In genomic region chr2:219186754-219187456, GRCh38 we compare ENCODE assay signal across 17 cellular contexts. TPM values are rescaled to one million over a fixed set of nuclear protein-coding genes. Genes with fewer than 3 reads are reported as not detected.
DNase-seq lines count a peak whose midpoint lies in the region; ATAC-seq, FAIRE-seq and TF ChIP-seq lines count a peak whose summit lies in the region.
"Had no signal": no experiment of that assay in that cellular context is flagged by ENCODE, and none has a peak within 500 bp of the region (broad histone marks: within the 10 kb centered on the region; RNA-seq: fewer than 3 reads in every experiment).

No MANE protein-coding gene starts in this region.

- peaks cover 7% of the 10 kb centered on the region for H3K36me3 Mint-ChIP-seq in activated naive CD8-positive, alpha-beta T cell
- peaks cover 27% of the 10 kb centered on the region for H3K36me3 Mint-ChIP-seq in stimulated activated memory B cell treated with anti-CD40 and anti-IgM and Interleukin-4, amounts not matched to agents 10 μg/mL and 1 μg/mL and 100 μg/mL, for 72 hours

- no peak for FAIRE-seq in HepG2 (lab: Jason Lieb, UNC)

- intact Hi-C loops in HepG2 (cut with micrococcal nuclease; ENCODE audit: unreplicated experiment), result no loop called here
- intact Hi-C loops in right lobe of liver (cut with DNase I), result no loop called here
- intact Hi-C loops in thyroid gland (cut with DNase I), result no loop called here
- intact Hi-C loops in posterior vena cava (cut with DNase I), result no loop called here

- H3K27ac ChIP-seq in HepG2 (ENCODE audit: extremely low read length, insufficient read depth, low read length) (no peak overlapping the region), right lobe of liver (no peak overlapping the region), thyroid gland (no peak overlapping the region)
- H3K27ac ChIP-seq: body of pancreas, gastrocnemius medialis, HL-60, transverse colon had no signal

- peak; percentile 24; the same call in 1 of the 3 replicates for ATAC-seq in HepG2
- no peak for ATAC-seq in right lobe of liver
- ATAC-seq in HG02870 (IDR thresholded peaks at IDR 0.05; ENCODE audit: unreplicated experiment), result peak; percentile 45
- ATAC-seq in stimulated activated memory B cell treated with anti-CD40 and anti-IgM and Interleukin-4, amounts not matched to agents 10 μg/mL and 1 μg/mL and 100 μg/mL, for 72 hours, result peak; percentile 95
- ATAC-seq: body of pancreas, gastrocnemius medialis, left lobe of liver had no signal

- in situ Hi-C loops in HepG2 (cut with HindIII; ENCODE audit: extremely low pct_ligation_motif_present, low pct_unique_long_range_greater_than_20kb), result no loop called here

- BruUV-seq in HepG2 (replicated peaks; lab: Mats Ljungman, UMichigan), result no TSS peak

- no peaks in the 10 kb centered on the region for H3K9me3 ChIP-seq in HepG2 (ENCODE audit: low read length)
- no peaks in the 10 kb centered on the region for H3K9me3 ChIP-seq in right lobe of liver
- H3K9me3 ChIP-seq in thyroid gland, result no peaks in the 10 kb centered on the region
- H3K9me3 ChIP-seq: body of pancreas, gastrocnemius medialis, transverse colon had no signal

- H3K27me3 ChIP-seq in HepG2 (ENCODE audit: control insufficient read depth in 1 of 2, insufficient read depth in 2 of 2, low read length in 2 of 2) (no peaks in the 10 kb centered on the region), right lobe of liver (no peaks in the 10 kb centered on the region), thyroid gland (no peaks in the 10 kb centered on the region)
- H3K27me3 ChIP-seq: body of pancreas, gastrocnemius medialis, transverse colon had no signal

- POLR2A ChIA-PET in HepG2 (lab: Yijun Ruan, JAX), result interaction anchor here (0.7 kb wide), 1 partner anchor 19 kb away, joined by 4 read pairs; the partner anchor contains the start of gene ZFAND2B

- TF ChIP-seq CTCF in HepG2 (CRISPR knock-in tag; IDR thresholded peaks at IDR 0.05) (no peak), right lobe of liver (IDR thresholded peaks at IDR 0.05) (no peak), thyroid gland (IDR thresholded peaks at IDR 0.05) (no peak)

- H3K9ac ChIP-seq in HepG2 (ENCODE audit: insufficient read depth, low read depth, low read length), result no peak overlapping the region

- H3K27ac Mint-ChIP-seq in activated naive CD8-positive, alpha-beta T cell, result peak overlapping the region; percentile 65
- H3K27ac Mint-ChIP-seq in stimulated activated memory B cell treated with anti-CD40 and anti-IgM and Interleukin-4, amounts not matched to agents 10 μg/mL and 1 μg/mL and 100 μg/mL, for 72 hours, result peak overlapping the region; percentile 84

- no peak for TF ChIP-seq POLR2A in HepG2 (IDR thresholded peaks at IDR 0.05; ENCODE audit: insufficient read depth in 1 of 2, low read depth in 2 of 2, low read length in 2 of 2)
- TF ChIP-seq POLR2A in right lobe of liver (IDR thresholded peaks at IDR 0.05), result no peak
- no peak for TF ChIP-seq POLR2A in thyroid gland (IDR thresholded peaks at IDR 0.05)

- no peak overlapping the region for H3K4me3 Mint-ChIP-seq in activated naive CD8-positive, alpha-beta T cell
- H3K4me3 Mint-ChIP-seq in stimulated activated memory B cell treated with anti-CD40 and anti-IgM and Interleukin-4, amounts not matched to agents 10 μg/mL and 1 μg/mL and 100 μg/mL, for 72 hours, result peak overlapping the region; percentile 1

- no peaks in the 10 kb centered on the region for H4K20me1 ChIP-seq in HepG2 (ENCODE audit: insufficient read depth, low read length)

- H3K36me3 ChIP-seq in HepG2 (replicated peaks in 1 of 2; ENCODE audit: control insufficient read depth in 1 of 2, insufficient read depth in 2 of 2, low read length in 2 of 2) (peaks cover 10 to 22% of the 10 kb centered on the region in 2 experiments), right lobe of liver (peaks cover 0 to 31% (median 10%) of the 10 kb centered on the region in 4 donors), thyroid gland (peaks cover 23% of the 10 kb centered on the region in 2 donors)

- no peak overlapping the region for H3K4me2 ChIP-seq in HepG2 (ENCODE audit: low read depth, low read length)

- no peak overlapping the region for H3K4me3 ChIP-seq in HepG2 (replicated peaks in 1 of 3; ENCODE audit: insufficient read depth in 1 of 3, low read depth in 2 of 3, low read length in 3 of 3)
- H3K4me3 ChIP-seq in right lobe of liver, result no peak overlapping the region
- no peak overlapping the region for H3K4me3 ChIP-seq in thyroid gland (replicated peaks in 1 of 3)
- H3K4me3 ChIP-seq: body of pancreas, gastrocnemius medialis, transverse colon had no signal

- no peak for TF ChIP-seq RAD21 in HepG2 (CRISPR knock-in tag; IDR thresholded peaks at IDR 0.05)

- no peaks in the 10 kb centered on the region for H3K9me3 Mint-ChIP-seq in activated naive CD8-positive, alpha-beta T cell (ENCODE audit: low read depth)
- H3K9me3 Mint-ChIP-seq in stimulated activated memory B cell treated with anti-CD40 and anti-IgM and Interleukin-4, amounts not matched to agents 10 μg/mL and 1 μg/mL and 100 μg/mL, for 72 hours, result no peaks in the 10 kb centered on the region

- H3K79me2 ChIP-seq in HepG2 (ENCODE audit: insufficient read depth, low read length), result no peaks in the 10 kb centered on the region

- H3K4me1 Mint-ChIP-seq in activated naive CD8-positive, alpha-beta T cell (ENCODE audit: low read depth), result peaks cover 20% of the 10 kb centered on the region
- peaks cover 29% of the 10 kb centered on the region for H3K4me1 Mint-ChIP-seq in stimulated activated memory B cell treated with anti-CD40 and anti-IgM and Interleukin-4, amounts not matched to agents 10 μg/mL and 1 μg/mL and 100 μg/mL, for 72 hours

- no peak overlapping the region for H2AFZ ChIP-seq in HepG2 (ENCODE audit: low read length)

- peaks cover 3% of the 10 kb centered on the region; the same call in 1 of the 2 replicates for H3K4me1 ChIP-seq in HepG2 (ENCODE audit: insufficient read depth, low read length)
- no peaks in the 10 kb centered on the region for H3K4me1 ChIP-seq in right lobe of liver
- no peaks in the 10 kb centered on the region for H3K4me1 ChIP-seq in thyroid gland
- H3K4me1 ChIP-seq: body of pancreas, gastrocnemius medialis had no signal

- DNase-seq in HepG2 (ENCODE audit: low spot score) (no peak), right lobe of liver (no peak), NOMO-1 treated with dmso at 0.1 percent for 144 hours (lab: John Stamatoyannopoulos, UW; ENCODE audit: unreplicated experiment) (no peak), thyroid gland (no peak), posterior vena cava (ENCODE audit: low spot score) (no peak)
- DNase-seq: activated gamma-delta T cell treated with Interleukin-2 at 50 U/mL for 16 hours, gastrocnemius medialis, GOT3, NCI-H1048, NCI-H526, transverse colon had no signal

- H3K27me3 Mint-ChIP-seq in activated naive CD8-positive, alpha-beta T cell, result no peaks in the 10 kb centered on the region
- H3K27me3 Mint-ChIP-seq in stimulated activated memory B cell treated with anti-CD40 and anti-IgM and Interleukin-4, amounts not matched to agents 10 μg/mL and 1 μg/mL and 100 μg/mL, for 72 hours, result no peaks in the 10 kb centered on the region

- WGBS in HepG2 (ENCODE audit: low lambda C conversion rate), result 97% methylated on average over 7 of the region's 7 CpGs
- WGBS in right lobe of liver (ENCODE audit: insufficient coverage, low coverage, low lambda C conversion rate, missing lambda C conversion rate), result 87% methylated on average over 5 of the region's 7 CpGs
- 88 to 93% methylated on average over 7 of the region's 7 CpGs for WGBS in thyroid gland, 2 donors

- CTCF ChIA-PET in HepG2 (lab: Yijun Ruan, JAX; ENCODE audit: low intra/inter-chr PET ratio, low total read pairs), result no interaction called here

- no peak for TF ChIP-seq EP300 in HepG2 (IDR thresholded peaks at IDR 0.05; ENCODE audit: low read depth in 2 of 2, low read length in 2 of 2)
- TF ChIP-seq EP300 in HepG2 (CRISPR knock-in tag; IDR thresholded peaks at IDR 0.05; ENCODE audit: borderline replicate concordance), result no peak

RNA-seq across cellular contexts. Expression of gene RETREG2, which starts 8.8 kb away (rescaled TPM):
- 59.7 and 86.0 TPM in 2 replicates for total RNA-seq in HepG2 (2016; rRNA removed; fragmentation: Illumina TruSeq; extraction: Trizol)
- 29.5 and 34.8 TPM in 2 replicates for total RNA-seq in HepG2 (2016; cell fraction: cytosol; rRNA removed; fragmentation: Illumina TruSeq; extraction: Trizol; ENCODE audit: low read depth)
- 56.6 and 88.6 TPM in 2 replicates for total RNA-seq in HepG2 (2016; cell fraction: insoluble cytoplasmic fraction; rRNA removed; fragmentation: Illumina TruSeq; extraction: Trizol)
- total RNA-seq in HepG2 (2016; cell fraction: membrane; rRNA removed; fragmentation: Illumina TruSeq; extraction: Trizol), result 119 and 127 TPM in 2 replicates
- total RNA-seq in HepG2 (2016; cell fraction: nucleus; rRNA removed; fragmentation: Illumina TruSeq; extraction: Trizol), result 52.2 and 63.7 TPM in 2 replicates
- 134 and 137 TPM in 2 replicates for polyA plus RNA-seq in HepG2 (2011; rRNA removed)
- 145 and 149 TPM in 2 replicates for polyA plus RNA-seq in HepG2 (2011; cell fraction: cytosol; rRNA removed)
- 127 and 155 TPM in 2 replicates for polyA plus RNA-seq in HepG2 (2011; cell fraction: nucleus; rRNA removed)
- 82.7 and 89.2 TPM in 2 replicates for polyA plus RNA-seq in HepG2 (2012)
- polyA plus RNA-seq in HepG2 (2016; cell fraction: cytosol; fragmentation: Illumina TruSeq; extraction: Trizol; ENCODE audit: low read depth), result 47.5 and 51.2 TPM in 2 replicates
- polyA plus RNA-seq in HepG2 (2016; cell fraction: insoluble cytoplasmic fraction; fragmentation: Illumina TruSeq; extraction: Trizol; ENCODE audit: low read depth), result 51.2 and 58.4 TPM in 2 replicates
- polyA plus RNA-seq in HepG2 (2016; cell fraction: membrane; fragmentation: Illumina TruSeq; extraction: Trizol; ENCODE audit: low read depth), result 95.6 and 101 TPM in 2 replicates
- 84.0 and 89.2 TPM in 2 replicates for polyA plus RNA-seq in HepG2 (2016; cell fraction: nucleus; fragmentation: Illumina TruSeq; extraction: Trizol; ENCODE audit: insufficient read depth, low read depth)
- 148 and 315 TPM in 2 replicates for polyA minus RNA-seq in HepG2 (2011; rRNA and poly(A)+ RNA removed; ENCODE audit: low replicate concordance)
- 63.9 and 70.8 TPM in 2 replicates for polyA minus RNA-seq in HepG2 (2011; cell fraction: cytosol; rRNA and poly(A)+ RNA removed)
- 91.3 and 97.2 TPM in 2 replicates for polyA minus RNA-seq in HepG2 (2011; cell fraction: nucleus; rRNA and poly(A)+ RNA removed)
- 10 to 100 TPM; 33.6 to 77.9 (median 51.0) TPM for total RNA-seq in right lobe of liver
- 100 to 1,000 TPM in 2 of 4 donors, 10 to 100 TPM in 2; 82.3 to 122 (median 100) TPM for total RNA-seq in thyroid gland
- total RNA-seq in posterior vena cava, result 10 to 100 TPM; 54.4 to 56.8 TPM

RNA-seq across cellular contexts. Expression of gene CNPPD1, which starts 10.2 kb away (rescaled TPM):
- 24.8 and 35.5 TPM in 2 replicates for total RNA-seq in HepG2 (2016; rRNA removed; fragmentation: Illumina TruSeq; extraction: Trizol)
- 5.6 and 5.7 TPM in 2 replicates for total RNA-seq in HepG2 (2016; cell fraction: cytosol; rRNA removed; fragmentation: Illumina TruSeq; extraction: Trizol; ENCODE audit: low read depth)
- 24.2 and 37.7 TPM in 2 replicates for total RNA-seq in HepG2 (2016; cell fraction: insoluble cytoplasmic fraction; rRNA removed; fragmentation: Illumina TruSeq; extraction: Trizol)
- total RNA-seq in HepG2 (2016; cell fraction: membrane; rRNA removed; fragmentation: Illumina TruSeq; extraction: Trizol), result 10.3 and 10.6 TPM in 2 replicates
- total RNA-seq in HepG2 (2016; cell fraction: nucleus; rRNA removed; fragmentation: Illumina TruSeq; extraction: Trizol), result 27.6 TPM in 2 replicates
- 49.4 and 60.7 TPM in 2 replicates for polyA plus RNA-seq in HepG2 (2011; rRNA removed)
- polyA plus RNA-seq in HepG2 (2011; cell fraction: cytosol; rRNA removed), result 45.0 and 48.2 TPM in 2 replicates
- polyA plus RNA-seq in HepG2 (2011; cell fraction: nucleus; rRNA removed), result 83.0 and 83.9 TPM in 2 replicates
- polyA plus RNA-seq in HepG2 (2012), result 34.1 and 38.6 TPM in 2 replicates
- polyA plus RNA-seq in HepG2 (2016; cell fraction: cytosol; fragmentation: Illumina TruSeq; extraction: Trizol; ENCODE audit: low read depth), result 5.2 and 5.3 TPM in 2 replicates
- polyA plus RNA-seq in HepG2 (2016; cell fraction: insoluble cytoplasmic fraction; fragmentation: Illumina TruSeq; extraction: Trizol; ENCODE audit: low read depth), result 27.2 and 31.3 TPM in 2 replicates
- polyA plus RNA-seq in HepG2 (2016; cell fraction: membrane; fragmentation: Illumina TruSeq; extraction: Trizol; ENCODE audit: low read depth), result 8.6 and 9.8 TPM in 2 replicates
- 62.0 and 62.4 TPM in 2 replicates for polyA plus RNA-seq in HepG2 (2016; cell fraction: nucleus; fragmentation: Illumina TruSeq; extraction: Trizol; ENCODE audit: insufficient read depth, low read depth)
- polyA minus RNA-seq in HepG2 (2011; rRNA and poly(A)+ RNA removed; ENCODE audit: low replicate concordance), result 12.3 and 51.1 TPM in 2 replicates
- polyA minus RNA-seq in HepG2 (2011; cell fraction: cytosol; rRNA and poly(A)+ RNA removed), result 13.9 and 15.4 TPM in 2 replicates
- polyA minus RNA-seq in HepG2 (2011; cell fraction: nucleus; rRNA and poly(A)+ RNA removed), result 14.2 and 14.8 TPM in 2 replicates
- total RNA-seq in right lobe of liver, result 10 to 100 TPM; 22.3 to 37.1 (median 30.2) TPM
- 100 to 1,000 TPM in 1 of 4 donors, 10 to 100 TPM in 3; 48.2 to 115 (median 65.0) TPM for total RNA-seq in thyroid gland
- total RNA-seq in posterior vena cava, result 10 to 100 TPM; 46.7 to 49.2 TPM

RNA-seq across cellular contexts. Expression of gene SLC23A3, which starts 17.1 kb away (rescaled TPM):
- total RNA-seq in HepG2 (2016; rRNA removed; fragmentation: Illumina TruSeq; extraction: Trizol), result 0.38 TPM in 1 of 2 replicates, not detected in the other
- total RNA-seq in HepG2 (2016; cell fraction: cytosol; rRNA removed; fragmentation: Illumina TruSeq; extraction: Trizol; ENCODE audit: low read depth), result 0.40 and 0.71 TPM in 2 replicates
- 0.37 TPM in 1 of 2 replicates, not detected in the other for total RNA-seq in HepG2 (2016; cell fraction: insoluble cytoplasmic fraction; rRNA removed; fragmentation: Illumina TruSeq; extraction: Trizol)
- 0.21 and 0.37 TPM in 2 replicates for total RNA-seq in HepG2 (2016; cell fraction: membrane; rRNA removed; fragmentation: Illumina TruSeq; extraction: Trizol)
- 0.34 and 0.56 TPM in 2 replicates for total RNA-seq in HepG2 (2016; cell fraction: nucleus; rRNA removed; fragmentation: Illumina TruSeq; extraction: Trizol)
- 0.78 and 2.1 TPM in 2 replicates for polyA plus RNA-seq in HepG2 (2011; rRNA removed)
- polyA plus RNA-seq in HepG2 (2011; cell fraction: cytosol; rRNA removed), result 0.10 and 0.12 TPM in 2 replicates
- 7.7 and 12.3 TPM in 2 replicates for polyA plus RNA-seq in HepG2 (2011; cell fraction: nucleus; rRNA removed)
- polyA plus RNA-seq in HepG2 (2012), result 0.89 and 1.8 TPM in 2 replicates
- polyA plus RNA-seq in HepG2 (2016; cell fraction: cytosol; fragmentation: Illumina TruSeq; extraction: Trizol; ENCODE audit: low read depth), result not detected in 2 replicates
- not detected in 2 replicates for polyA plus RNA-seq in HepG2 (2016; cell fraction: insoluble cytoplasmic fraction; fragmentation: Illumina TruSeq; extraction: Trizol; ENCODE audit: low read depth)
- not detected in 2 replicates for polyA plus RNA-seq in HepG2 (2016; cell fraction: membrane; fragmentation: Illumina TruSeq; extraction: Trizol; ENCODE audit: low read depth)
- polyA plus RNA-seq in HepG2 (2016; cell fraction: nucleus; fragmentation: Illumina TruSeq; extraction: Trizol; ENCODE audit: insufficient read depth, low read depth), result 2.0 and 2.1 TPM in 2 replicates
- polyA minus RNA-seq in HepG2 (2011; rRNA and poly(A)+ RNA removed; ENCODE audit: low replicate concordance), result 2.2 and 2.4 TPM in 2 replicates
- 0.30 TPM in 1 of 2 replicates, not detected in the other for polyA minus RNA-seq in HepG2 (2011; cell fraction: cytosol; rRNA and poly(A)+ RNA removed)
- 3.2 and 5.2 TPM in 2 replicates for polyA minus RNA-seq in HepG2 (2011; cell fraction: nucleus; rRNA and poly(A)+ RNA removed)
- 1 to 10 TPM in 5 of 6 experiments, under 1 TPM in 1; 0.62 to 4.9 (median 2.1) TPM for total RNA-seq in right lobe of liver
- total RNA-seq in thyroid gland, result 1 to 10 TPM; 1.1 to 3.9 (median 3.4) TPM
- 1 to 10 TPM in 1 of 2 donors, under 1 TPM in 1; 0.71 to 2.1 TPM for total RNA-seq in posterior vena cava

RNA-seq across cellular contexts. Expression of gene ZFAND2B, which starts 19.7 kb away (rescaled TPM):
- total RNA-seq in HepG2 (2016; rRNA removed; fragmentation: Illumina TruSeq; extraction: Trizol) (39.4 and 53.3 TPM in 2 replicates), right lobe of liver (10 to 100 TPM; 20.7 to 32.3 (median 28.8) TPM), thyroid gland (100 to 1,000 TPM in 2 of 4 donors, 10 to 100 TPM in 2; 78.7 to 131 (median 92.0) TPM), posterior vena cava (10 to 100 TPM; 33.8 to 34.7 TPM)
- total RNA-seq in HepG2 (2016; cell fraction: cytosol; rRNA removed; fragmentation: Illumina TruSeq; extraction: Trizol; ENCODE audit: low read depth), result 97.6 and 112 TPM in 2 replicates
- total RNA-seq in HepG2 (2016; cell fraction: insoluble cytoplasmic fraction; rRNA removed; fragmentation: Illumina TruSeq; extraction: Trizol), result 37.3 and 56.7 TPM in 2 replicates
- 81.3 and 81.5 TPM in 2 replicates for total RNA-seq in HepG2 (2016; cell fraction: membrane; rRNA removed; fragmentation: Illumina TruSeq; extraction: Trizol)
- total RNA-seq in HepG2 (2016; cell fraction: nucleus; rRNA removed; fragmentation: Illumina TruSeq; extraction: Trizol), result 38.7 and 41.0 TPM in 2 replicates
- 115 and 139 TPM in 2 replicates for polyA plus RNA-seq in HepG2 (2011; rRNA removed)
- polyA plus RNA-seq in HepG2 (2011; cell fraction: cytosol; rRNA removed), result 86.0 and 119 TPM in 2 replicates
- 440 and 456 TPM in 2 replicates for polyA plus RNA-seq in HepG2 (2011; cell fraction: nucleus; rRNA removed)
- polyA plus RNA-seq in HepG2 (2012), result 61.3 and 62.2 TPM in 2 replicates
- 85.1 and 89.2 TPM in 2 replicates for polyA plus RNA-seq in HepG2 (2016; cell fraction: cytosol; fragmentation: Illumina TruSeq; extraction: Trizol; ENCODE audit: low read depth)
- polyA plus RNA-seq in HepG2 (2016; cell fraction: insoluble cytoplasmic fraction; fragmentation: Illumina TruSeq; extraction: Trizol; ENCODE audit: low read depth), result 42.7 and 45.5 TPM in 2 replicates
- polyA plus RNA-seq in HepG2 (2016; cell fraction: membrane; fragmentation: Illumina TruSeq; extraction: Trizol; ENCODE audit: low read depth), result 68.1 and 69.5 TPM in 2 replicates
- polyA plus RNA-seq in HepG2 (2016; cell fraction: nucleus; fragmentation: Illumina TruSeq; extraction: Trizol; ENCODE audit: insufficient read depth, low read depth), result 75.7 and 78.1 TPM in 2 replicates
- 29.2 and 84.0 TPM in 2 replicates for polyA minus RNA-seq in HepG2 (2011; rRNA and poly(A)+ RNA removed; ENCODE audit: low replicate concordance)
- 21.6 and 22.7 TPM in 2 replicates for polyA minus RNA-seq in HepG2 (2011; cell fraction: cytosol; rRNA and poly(A)+ RNA removed)
- 88.6 and 99.7 TPM in 2 replicates for polyA minus RNA-seq in HepG2 (2011; cell fraction: nucleus; rRNA and poly(A)+ RNA removed)

RNA-seq across cellular contexts. Expression of gene NHEJ1, which starts 26.3 kb away (rescaled TPM):
- total RNA-seq in HepG2 (2016; rRNA removed; fragmentation: Illumina TruSeq; extraction: Trizol) (30.7 and 42.1 TPM in 2 replicates), right lobe of liver (10 to 100 TPM in 3 of 6 experiments, 1 to 10 TPM in 3; 5.8 to 16.7 (median 10.9) TPM), thyroid gland (10 to 100 TPM in 3 of 4 donors, 1 to 10 TPM in 1; 8.6 to 13.8 (median 11.9) TPM), posterior vena cava (10 to 100 TPM in 1 of 2 donors, 1 to 10 TPM in 1; 8.9 to 11.6 TPM)
- 6.5 and 7.7 TPM in 2 replicates for total RNA-seq in HepG2 (2016; cell fraction: cytosol; rRNA removed; fragmentation: Illumina TruSeq; extraction: Trizol; ENCODE audit: low read depth)
- 30.0 and 42.5 TPM in 2 replicates for total RNA-seq in HepG2 (2016; cell fraction: insoluble cytoplasmic fraction; rRNA removed; fragmentation: Illumina TruSeq; extraction: Trizol)
- 17.1 and 17.3 TPM in 2 replicates for total RNA-seq in HepG2 (2016; cell fraction: membrane; rRNA removed; fragmentation: Illumina TruSeq; extraction: Trizol)
- total RNA-seq in HepG2 (2016; cell fraction: nucleus; rRNA removed; fragmentation: Illumina TruSeq; extraction: Trizol), result 16.1 and 17.3 TPM in 2 replicates
- 23.8 and 30.0 TPM in 2 replicates for polyA plus RNA-seq in HepG2 (2011; rRNA removed)
- 23.3 and 26.7 TPM in 2 replicates for polyA plus RNA-seq in HepG2 (2011; cell fraction: cytosol; rRNA removed)
- 12.3 and 14.8 TPM in 2 replicates for polyA plus RNA-seq in HepG2 (2011; cell fraction: nucleus; rRNA removed)
- 20.2 and 22.8 TPM in 2 replicates for polyA plus RNA-seq in HepG2 (2012)
- polyA plus RNA-seq in HepG2 (2016; cell fraction: cytosol; fragmentation: Illumina TruSeq; extraction: Trizol; ENCODE audit: low read depth), result 5.5 and 6.1 TPM in 2 replicates
- 35.8 and 40.0 TPM in 2 replicates for polyA plus RNA-seq in HepG2 (2016; cell fraction: insoluble cytoplasmic fraction; fragmentation: Illumina TruSeq; extraction: Trizol; ENCODE audit: low read depth)
- polyA plus RNA-seq in HepG2 (2016; cell fraction: membrane; fragmentation: Illumina TruSeq; extraction: Trizol; ENCODE audit: low read depth), result 11.3 and 13.4 TPM in 2 replicates
- 14.3 and 14.5 TPM in 2 replicates for polyA plus RNA-seq in HepG2 (2016; cell fraction: nucleus; fragmentation: Illumina TruSeq; extraction: Trizol; ENCODE audit: insufficient read depth, low read depth)
- 47.0 and 114 TPM in 2 replicates for polyA minus RNA-seq in HepG2 (2011; rRNA and poly(A)+ RNA removed; ENCODE audit: low replicate concordance)
- 20.4 and 25.8 TPM in 2 replicates for polyA minus RNA-seq in HepG2 (2011; cell fraction: cytosol; rRNA and poly(A)+ RNA removed)
- 19.6 and 28.0 TPM in 2 replicates for polyA minus RNA-seq in HepG2 (2011; cell fraction: nucleus; rRNA and poly(A)+ RNA removed)

Comparison
In these comparisons a context has a peak if more than half of its experiments do, and no peak if none do; other contexts are left out.
1. ATAC-seq: peak in HepG2 (single experiment), HG02870 (single experiment) and stimulated activated memory B cell treated with anti-CD40 and anti-IgM and Interleukin-4, amounts not matched to agents 10 μg/mL and 1 μg/mL and 100 μg/mL, for 72 hours (single experiment); none in right lobe of liver (0 of 4).